Comparison of ENCODE assay signal across 2 cellular contexts in the genomic region with DNA sequence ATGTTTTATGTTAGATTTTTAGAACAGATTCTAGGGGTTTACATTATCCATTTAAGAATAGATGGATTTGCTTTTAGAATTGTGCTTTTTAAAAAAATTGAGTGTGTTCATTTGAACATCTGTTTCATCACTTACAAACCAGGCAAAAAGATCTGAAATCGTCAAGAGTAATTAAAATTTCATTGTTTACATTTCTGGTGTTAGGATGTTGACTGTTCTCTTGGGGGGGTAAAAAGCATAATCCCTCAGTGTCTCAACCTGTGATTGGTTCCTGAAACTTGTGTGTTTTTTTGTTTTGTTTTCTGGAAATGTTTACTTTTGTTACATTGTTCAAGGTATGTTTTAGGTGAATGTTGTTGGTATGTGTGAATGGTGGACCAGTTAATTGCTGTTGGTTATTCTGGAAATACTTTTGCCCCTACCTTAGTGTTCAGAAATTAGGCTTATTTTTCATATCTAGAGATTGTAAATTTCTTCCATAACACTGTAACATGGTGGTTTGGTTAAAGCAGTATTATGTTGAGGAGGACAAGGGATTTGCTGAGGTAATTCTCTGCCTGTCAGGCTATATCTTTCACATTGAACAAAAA.
TF ChIP-seq lines count a peak whose summit lies in the region.

No MANE protein-coding gene starts in this region.

TF ChIP-seq in A549, 52 proteins besides CTCF, POLR2A, EP300 and RAD21:
- no peak for TF ChIP-seq FOSL2 (IDR thresholded peaks at IDR 0.05)
- no peak for TF ChIP-seq FOSL2 (CRISPR knock-in tag; IDR thresholded peaks at IDR 0.05)
- no peak for TF ChIP-seq SMC3 (IDR thresholded peaks at IDR 0.05)
- TF ChIP-seq HOXB5 (CRISPR knock-in tag; IDR thresholded peaks at IDR 0.05) = no peak
- TF ChIP-seq, protein P1, sequence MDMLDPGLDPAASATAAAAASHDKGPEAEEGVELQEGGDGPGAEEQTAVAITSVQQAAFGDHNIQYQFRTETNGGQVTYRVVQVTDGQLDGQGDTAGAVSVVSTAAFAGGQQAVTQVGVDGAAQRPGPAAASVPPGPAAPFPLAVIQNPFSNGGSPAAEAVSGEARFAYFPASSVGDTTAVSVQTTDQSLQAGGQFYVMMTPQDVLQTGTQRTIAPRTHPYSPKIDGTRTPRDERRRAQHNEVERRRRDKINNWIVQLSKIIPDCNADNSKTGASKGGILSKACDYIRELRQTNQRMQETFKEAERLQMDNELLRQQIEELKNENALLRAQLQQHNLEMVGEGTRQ (IDR thresholded peaks at IDR 0.05) = no peak

TF ChIP-seq in GM23338, 12 proteins besides CTCF, POLR2A, EP300 and RAD21:
- TF ChIP-seq CREB1 (CRISPR knock-in tag; IDR thresholded peaks at IDR 0.05; ENCODE audit: low read depth) = no peak
- TF ChIP-seq, protein P2, sequence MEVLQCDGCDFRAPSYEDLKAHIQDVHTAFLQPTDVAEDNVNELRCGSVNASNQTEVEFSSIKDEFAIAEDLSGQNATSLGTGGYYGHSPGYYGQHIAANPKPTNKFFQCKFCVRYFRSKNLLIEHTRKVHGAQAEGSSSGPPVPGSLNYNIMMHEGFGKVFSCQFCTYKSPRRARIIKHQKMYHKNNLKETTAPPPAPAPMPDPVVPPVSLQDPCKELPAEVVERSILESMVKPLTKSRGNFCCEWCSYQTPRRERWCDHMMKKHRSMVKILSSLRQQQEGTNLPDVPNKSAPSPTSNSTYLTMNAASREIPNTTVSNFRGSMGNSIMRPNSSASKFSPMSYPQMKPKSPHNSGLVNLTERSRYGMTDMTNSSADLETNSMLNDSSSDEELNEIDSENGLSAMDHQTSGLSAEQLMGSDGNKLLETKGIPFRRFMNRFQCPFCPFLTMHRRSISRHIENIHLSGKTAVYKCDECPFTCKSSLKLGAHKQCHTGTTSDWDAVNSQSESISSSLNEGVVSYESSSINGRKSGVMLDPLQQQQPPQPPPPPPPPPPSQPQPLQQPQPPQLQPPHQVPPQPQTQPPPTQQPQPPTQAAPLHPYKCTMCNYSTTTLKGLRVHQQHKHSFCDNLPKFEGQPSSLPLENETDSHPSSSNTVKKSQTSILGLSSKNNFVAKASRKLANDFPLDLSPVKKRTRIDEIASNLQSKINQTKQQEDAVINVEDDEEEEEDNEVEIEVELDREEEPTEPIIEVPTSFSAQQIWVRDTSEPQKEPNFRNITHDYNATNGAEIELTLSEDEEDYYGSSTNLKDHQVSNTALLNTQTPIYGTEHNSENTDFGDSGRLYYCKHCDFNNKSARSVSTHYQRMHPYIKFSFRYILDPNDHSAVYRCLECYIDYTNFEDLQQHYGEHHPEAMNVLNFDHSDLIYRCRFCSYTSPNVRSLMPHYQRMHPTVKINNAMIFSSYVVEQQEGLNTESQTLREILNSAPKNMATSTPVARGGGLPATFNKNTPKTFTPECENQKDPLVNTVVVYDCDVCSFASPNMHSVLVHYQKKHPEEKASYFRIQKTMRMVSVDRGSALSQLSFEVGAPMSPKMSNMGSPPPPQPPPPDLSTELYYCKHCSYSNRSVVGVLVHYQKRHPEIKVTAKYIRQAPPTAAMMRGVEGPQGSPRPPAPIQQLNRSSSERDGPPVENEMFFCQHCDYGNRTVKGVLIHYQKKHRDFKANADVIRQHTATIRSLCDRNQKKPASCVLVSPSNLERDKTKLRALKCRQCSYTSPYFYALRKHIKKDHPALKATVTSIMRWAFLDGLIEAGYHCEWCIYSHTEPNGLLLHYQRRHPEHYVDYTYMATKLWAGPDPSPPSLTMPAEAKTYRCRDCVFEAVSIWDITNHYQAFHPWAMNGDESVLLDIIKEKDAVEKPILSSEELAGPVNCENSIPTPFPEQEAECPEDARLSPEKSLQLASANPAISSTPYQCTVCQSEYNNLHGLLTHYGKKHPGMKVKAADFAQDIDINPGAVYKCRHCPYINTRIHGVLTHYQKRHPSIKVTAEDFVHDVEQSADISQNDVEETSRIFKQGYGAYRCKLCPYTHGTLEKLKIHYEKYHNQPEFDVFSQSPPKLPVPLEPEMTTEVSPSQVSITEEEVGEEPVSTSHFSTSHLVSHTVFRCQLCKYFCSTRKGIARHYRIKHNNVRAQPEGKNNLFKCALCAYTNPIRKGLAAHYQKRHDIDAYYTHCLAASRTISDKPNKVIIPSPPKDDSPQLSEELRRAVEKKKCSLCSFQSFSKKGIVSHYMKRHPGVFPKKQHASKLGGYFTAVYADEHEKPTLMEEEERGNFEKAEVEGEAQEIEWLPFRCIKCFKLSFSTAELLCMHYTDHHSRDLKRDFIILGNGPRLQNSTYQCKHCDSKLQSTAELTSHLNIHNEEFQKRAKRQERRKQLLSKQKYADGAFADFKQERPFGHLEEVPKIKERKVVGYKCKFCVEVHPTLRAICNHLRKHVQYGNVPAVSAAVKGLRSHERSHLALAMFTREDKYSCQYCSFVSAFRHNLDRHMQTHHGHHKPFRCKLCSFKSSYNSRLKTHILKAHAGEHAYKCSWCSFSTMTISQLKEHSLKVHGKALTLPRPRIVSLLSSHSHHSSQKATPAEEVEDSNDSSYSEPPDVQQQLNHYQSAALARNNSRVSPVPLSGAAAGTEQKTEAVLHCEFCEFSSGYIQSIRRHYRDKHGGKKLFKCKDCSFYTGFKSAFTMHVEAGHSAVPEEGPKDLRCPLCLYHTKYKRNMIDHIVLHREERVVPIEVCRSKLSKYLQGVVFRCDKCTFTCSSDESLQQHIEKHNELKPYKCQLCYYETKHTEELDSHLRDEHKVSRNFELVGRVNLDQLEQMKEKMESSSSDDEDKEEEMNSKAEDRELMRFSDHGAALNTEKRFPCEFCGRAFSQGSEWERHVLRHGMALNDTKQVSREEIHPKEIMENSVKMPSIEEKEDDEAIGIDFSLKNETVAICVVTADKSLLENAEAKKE (CRISPR knock-in tag; IDR thresholded peaks at IDR 0.05) = no peak
- TF ChIP-seq, protein P3, sequence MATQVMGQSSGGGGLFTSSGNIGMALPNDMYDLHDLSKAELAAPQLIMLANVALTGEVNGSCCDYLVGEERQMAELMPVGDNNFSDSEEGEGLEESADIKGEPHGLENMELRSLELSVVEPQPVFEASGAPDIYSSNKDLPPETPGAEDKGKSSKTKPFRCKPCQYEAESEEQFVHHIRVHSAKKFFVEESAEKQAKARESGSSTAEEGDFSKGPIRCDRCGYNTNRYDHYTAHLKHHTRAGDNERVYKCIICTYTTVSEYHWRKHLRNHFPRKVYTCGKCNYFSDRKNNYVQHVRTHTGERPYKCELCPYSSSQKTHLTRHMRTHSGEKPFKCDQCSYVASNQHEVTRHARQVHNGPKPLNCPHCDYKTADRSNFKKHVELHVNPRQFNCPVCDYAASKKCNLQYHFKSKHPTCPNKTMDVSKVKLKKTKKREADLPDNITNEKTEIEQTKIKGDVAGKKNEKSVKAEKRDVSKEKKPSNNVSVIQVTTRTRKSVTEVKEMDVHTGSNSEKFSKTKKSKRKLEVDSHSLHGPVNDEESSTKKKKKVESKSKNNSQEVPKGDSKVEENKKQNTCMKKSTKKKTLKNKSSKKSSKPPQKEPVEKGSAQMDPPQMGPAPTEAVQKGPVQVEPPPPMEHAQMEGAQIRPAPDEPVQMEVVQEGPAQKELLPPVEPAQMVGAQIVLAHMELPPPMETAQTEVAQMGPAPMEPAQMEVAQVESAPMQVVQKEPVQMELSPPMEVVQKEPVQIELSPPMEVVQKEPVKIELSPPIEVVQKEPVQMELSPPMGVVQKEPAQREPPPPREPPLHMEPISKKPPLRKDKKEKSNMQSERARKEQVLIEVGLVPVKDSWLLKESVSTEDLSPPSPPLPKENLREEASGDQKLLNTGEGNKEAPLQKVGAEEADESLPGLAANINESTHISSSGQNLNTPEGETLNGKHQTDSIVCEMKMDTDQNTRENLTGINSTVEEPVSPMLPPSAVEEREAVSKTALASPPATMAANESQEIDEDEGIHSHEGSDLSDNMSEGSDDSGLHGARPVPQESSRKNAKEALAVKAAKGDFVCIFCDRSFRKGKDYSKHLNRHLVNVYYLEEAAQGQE (IDR thresholded peaks at IDR 0.05; ENCODE audit: unreplicated experiment) = no peak
- TF ChIP-seq NANOG (IDR thresholded peaks at IDR 0.05; ENCODE audit: borderline replicate concordance) = no peak
- TF ChIP-seq ZNF114 (CRISPR knock-in tag; IDR thresholded peaks at IDR 0.05) = no peak
- no peak for TF ChIP-seq JUNB (IDR thresholded peaks at IDR 0.05; ENCODE audit: unreplicated experiment)
- no peak for TF ChIP-seq POLR2AphosphoS5 (IDR thresholded peaks at IDR 0.05; ENCODE audit: low read depth)
- no peak for TF ChIP-seq STAT1 (IDR thresholded peaks at IDR 0.05; ENCODE audit: unreplicated experiment)
- no peak for TF ChIP-seq EZH2phosphoT487 (IDR thresholded peaks at IDR 0.05; ENCODE audit: unreplicated experiment)
- TF ChIP-seq EZH2 (IDR thresholded peaks at IDR 0.05; ENCODE audit: low read depth, unreplicated experiment) = no peak
- TF ChIP-seq, protein P4, sequence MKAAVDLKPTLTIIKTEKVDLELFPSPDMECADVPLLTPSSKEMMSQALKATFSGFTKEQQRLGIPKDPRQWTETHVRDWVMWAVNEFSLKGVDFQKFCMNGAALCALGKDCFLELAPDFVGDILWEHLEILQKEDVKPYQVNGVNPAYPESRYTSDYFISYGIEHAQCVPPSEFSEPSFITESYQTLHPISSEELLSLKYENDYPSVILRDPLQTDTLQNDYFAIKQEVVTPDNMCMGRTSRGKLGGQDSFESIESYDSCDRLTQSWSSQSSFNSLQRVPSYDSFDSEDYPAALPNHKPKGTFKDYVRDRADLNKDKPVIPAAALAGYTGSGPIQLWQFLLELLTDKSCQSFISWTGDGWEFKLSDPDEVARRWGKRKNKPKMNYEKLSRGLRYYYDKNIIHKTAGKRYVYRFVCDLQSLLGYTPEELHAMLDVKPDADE (IDR thresholded peaks at IDR 0.05) = no peak
- no peak for TF ChIP-seq ZNF331 (CRISPR knock-in tag; IDR thresholded peaks at IDR 0.05; ENCODE audit: low read depth)
